36 cellular contexts compared by ENCODE assay signal in the genomic region with DNA sequence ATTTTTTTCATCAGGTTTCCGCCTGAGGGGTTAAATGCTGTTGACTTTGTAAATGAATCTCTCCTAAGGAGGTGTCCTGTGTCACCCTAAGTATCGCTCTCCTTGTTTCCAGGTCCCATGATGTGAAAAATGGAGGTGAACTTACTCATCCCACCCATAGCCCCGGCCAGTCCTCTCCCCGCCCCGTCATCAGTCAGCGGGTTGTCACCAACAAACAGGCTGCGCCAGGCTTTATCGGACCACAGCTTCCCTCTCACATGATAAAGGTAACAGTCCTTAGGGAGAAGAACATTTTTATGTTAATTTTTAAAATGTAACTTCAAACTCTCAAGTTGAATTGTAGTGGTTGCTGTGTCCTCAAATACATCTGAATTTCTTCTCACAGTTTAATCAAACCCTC.
"Had no signal": no experiment of that assay in that cellular context is flagged by ENCODE, and none has a peak within 500 bp of the region (broad histone marks: within the 10 kb centered on the region; RNA-seq: fewer than 3 reads in every experiment).

No MANE protein-coding gene starts in this region.

- FAIRE-seq: bronchial epithelial cell, TTC549 had no signal

- H3K9me3 ChIP-seq: adrenal gland, ascending aorta had no signal

- H3K27me3 ChIP-seq: adrenal gland, ascending aorta, cardiac muscle cell had no signal

- H3K4me1 Mint-ChIP-seq: activated B cell treated with CpG ODN at 0.5 μM for 24 hours; activated naive CD8-positive, alpha-beta T cell treated with anti-CD3 and anti-CD28 coated beads for 36 hours; activated T-helper 17 cell treated with anti-CD3 and anti-CD28 coated beads, Interleukin-2, amount 50 U/mL, for 72 hours; brain; central memory CD8-positive, alpha-beta T cell had no signal

- H3K4me3 ChIP-seq: adrenal gland, ascending aorta, cardiac muscle cell had no signal

- H3K27me3 Mint-ChIP-seq: activated B cell treated with CpG ODN at 0.5 μM for 24 hours; activated CD4-positive, alpha-beta memory T cell treated with anti-CD3 and anti-CD28 coated beads for 36 hours; activated CD4-positive, alpha-beta T cell treated with anti-CD3 and anti-CD28 coated beads, Interleukin-2, amount 10 ng/mL, durations not matched to agents 24 days and 14 days; activated CD8-positive, alpha-beta T cell treated with anti-CD3 and anti-CD28 coated beads for 36 hours; activated naive CD8-positive, alpha-beta T cell treated with anti-CD3 and anti-CD28 coated beads for 36 hours; activated T-helper 17 cell treated with anti-CD3 and anti-CD28 coated beads, Interleukin-2, amount 50 U/mL, for 72 hours; brain; central memory CD8-positive, alpha-beta T cell had no signal

- H3K9me3 Mint-ChIP-seq: activated B cell treated with CpG ODN at 0.5 μM for 24 hours; activated CD4-positive, alpha-beta memory T cell treated with anti-CD3 and anti-CD28 coated beads for 36 hours; activated CD4-positive, alpha-beta T cell treated with anti-CD3 and anti-CD28 coated beads, Interleukin-2, amount 10 ng/mL, durations not matched to agents 24 days and 14 days; activated CD8-positive, alpha-beta T cell treated with anti-CD3 and anti-CD28 coated beads for 36 hours; activated naive CD4-positive, alpha-beta T cell treated with anti-CD3 and anti-CD28 coated beads for 36 hours; activated naive CD4-positive, alpha-beta T cell treated with anti-CD3 and anti-CD28 coated beads, Interleukin-2, amount 50 U/mL, for 72 hours; activated naive CD8-positive, alpha-beta T cell treated with anti-CD3 and anti-CD28 coated beads for 36 hours; activated T-cell treated with anti-CD3 and anti-CD28 coated beads, Interleukin-2, amount 50 U/mL, for 4 hours; activated T-cell treated with anti-CD3 and anti-CD28 coated beads, Interleukin-2, amount 50 U/mL, for 72 hours; activated T-helper 1 cell treated with anti-CD3 and anti-CD28 coated beads, Interleukin-12 subunit alpha, Interleukin-12 subunit beta, Interleukin-2, Interleukin-4 antibody, amounts not matched to agents 30 ng/mL and 10 ng/mL and 1 ng/mL, durations not matched to agents 14 hours and 24 hours and 36 hours; activated T-helper 17 cell treated with anti-CD3 and anti-CD28 coated beads, Interleukin-2, amount 50 U/mL, for 72 hours; brain; central memory CD8-positive, alpha-beta T cell; T-helper 1 cell treated with Interleukin-12 subunit alpha and Interleukin-12 subunit beta and Interleukin-4 antibody, amounts not matched to agents 30 μg/mL and 1 μg/mL, for 36 hours; T-helper 2 cell treated with Interferon-gamma antibody and Interleukin-4, amounts not matched to agents 5 μg/mL and 100 μg/mL, for 36 hours had no signal

- H3K4me1 ChIP-seq: adrenal gland, ascending aorta had no signal

- DNase-seq: activated B cell treated with CpG ODN at 0.5 μM for 24 hours; activated CD4-positive, alpha-beta memory T cell treated with anti-CD3 and anti-CD28 coated beads for 36 hours; activated CD4-positive, alpha-beta T cell treated with anti-CD3 and anti-CD28 coated beads for 4 hours; activated CD4-positive, alpha-beta T cell treated with anti-CD3 and anti-CD28 coated beads, Interleukin-2, amount 10 ng/mL, durations not matched to agents 24 days and 14 days; activated CD4-positive, alpha-beta T cell treated with anti-CD3 and anti-CD28 coated beads, Interleukin-2, amount 50 U/mL, for 1 hour; activated CD4-positive, alpha-beta T cell treated with anti-CD3 and anti-CD28 coated beads, Interleukin-2, amount 50 U/mL, for 4 hours; activated CD4-positive, CD25-positive, alpha-beta regulatory T cell treated with anti-CD3 and anti-CD28 coated beads, Interleukin-2, amount 50 U/mL, for 72 hours; activated CD8-positive, alpha-beta T cell treated with anti-CD3 and anti-CD28 coated beads for 36 hours; activated gamma-delta T cell treated with Interleukin-2 at 50 U/mL for 16 hours; activated naive CD4-positive, alpha-beta T cell; activated naive CD4-positive, alpha-beta T cell treated with anti-CD3 and anti-CD28 coated beads for 36 hours; activated naive CD4-positive, alpha-beta T cell treated with anti-CD3 and anti-CD28 coated beads, Interleukin-2, amount 50 U/mL, for 16 hours; activated naive CD8-positive, alpha-beta T cell treated with anti-CD3 and anti-CD28 coated beads for 36 hours; activated T-cell treated with anti-CD3 and anti-CD28 coated beads for 4 hours; activated T-cell treated with anti-CD3 and anti-CD28 coated beads, Interleukin-2, amount 50 U/mL, for 1 hour; activated T-cell treated with anti-CD3 and anti-CD28 coated beads, Interleukin-2, amount 50 U/mL, for 4 hours; activated T-cell treated with anti-CD3 and anti-CD28 coated beads, Interleukin-2, amount 50 U/mL, for 72 hours; amniotic stem cell; anterior cingulate cortex; caudate nucleus; cerebellar nuclear complex; T-helper 1 cell; T-helper 2 cell; T-helper 9 cell had no signal

- H3K27ac Mint-ChIP-seq: activated B cell treated with CpG ODN at 0.5 μM for 24 hours; activated CD4-positive, alpha-beta memory T cell treated with anti-CD3 and anti-CD28 coated beads for 36 hours; activated CD4-positive, alpha-beta T cell treated with anti-CD3 and anti-CD28 coated beads, Interleukin-2, amount 10 ng/mL, durations not matched to agents 24 days and 14 days; activated CD8-positive, alpha-beta T cell treated with anti-CD3 and anti-CD28 coated beads for 36 hours; activated naive CD4-positive, alpha-beta T cell treated with anti-CD3 and anti-CD28 coated beads for 36 hours; activated naive CD8-positive, alpha-beta T cell treated with anti-CD3 and anti-CD28 coated beads for 36 hours; activated T-cell treated with anti-CD3 and anti-CD28 coated beads, Interleukin-2, amount 50 U/mL, for 72 hours; activated T-helper 1 cell treated with anti-CD3 and anti-CD28 coated beads, Interleukin-12 subunit alpha, Interleukin-12 subunit beta, Interleukin-2, Interleukin-4 antibody, amounts not matched to agents 30 ng/mL and 10 ng/mL and 1 ng/mL, durations not matched to agents 14 hours and 24 hours and 36 hours; activated T-helper 17 cell treated with anti-CD3 and anti-CD28 coated beads, Interleukin-2, amount 50 U/mL, for 72 hours; brain; T-helper 1 cell treated with Interleukin-12 subunit alpha and Interleukin-12 subunit beta and Interleukin-4 antibody, amounts not matched to agents 30 μg/mL and 1 μg/mL, for 36 hours; T-helper 2 cell treated with Interferon-gamma antibody and Interleukin-4, amounts not matched to agents 5 μg/mL and 100 μg/mL, for 36 hours had no signal

- H3K27ac ChIP-seq: adrenal gland, ascending aorta, cardiac muscle cell had no signal

- H3K4me3 Mint-ChIP-seq: activated B cell treated with CpG ODN at 0.5 μM for 24 hours; activated CD4-positive, alpha-beta memory T cell treated with anti-CD3 and anti-CD28 coated beads for 36 hours; activated CD4-positive, alpha-beta T cell treated with anti-CD3 and anti-CD28 coated beads, Interleukin-2, amount 10 ng/mL, durations not matched to agents 24 days and 14 days; activated CD8-positive, alpha-beta T cell treated with anti-CD3 and anti-CD28 coated beads for 36 hours; activated naive CD4-positive, alpha-beta T cell treated with anti-CD3 and anti-CD28 coated beads for 36 hours; activated naive CD8-positive, alpha-beta T cell treated with anti-CD3 and anti-CD28 coated beads for 36 hours; activated T-cell treated with anti-CD3 and anti-CD28 coated beads, Interleukin-2, amount 50 U/mL, for 4 hours; activated T-cell treated with anti-CD3 and anti-CD28 coated beads, Interleukin-2, amount 50 U/mL, for 72 hours; activated T-helper 1 cell treated with anti-CD3 and anti-CD28 coated beads, Interleukin-12 subunit alpha, Interleukin-12 subunit beta, Interleukin-2, Interleukin-4 antibody, amounts not matched to agents 30 ng/mL and 10 ng/mL and 1 ng/mL, durations not matched to agents 14 hours and 24 hours and 36 hours; activated T-helper 17 cell treated with anti-CD3 and anti-CD28 coated beads, Interleukin-2, amount 50 U/mL, for 72 hours; brain; central memory CD8-positive, alpha-beta T cell; T-helper 1 cell treated with Interleukin-12 subunit alpha and Interleukin-12 subunit beta and Interleukin-4 antibody, amounts not matched to agents 30 μg/mL and 1 μg/mL, for 36 hours; T-helper 2 cell treated with Interferon-gamma antibody and Interleukin-4, amounts not matched to agents 5 μg/mL and 100 μg/mL, for 36 hours had no signal

- ATAC-seq: activated CD8-positive, alpha-beta T cell treated with anti-CD3 and anti-CD28 coated beads for 36 hours; activated naive CD4-positive, alpha-beta T cell treated with anti-CD3 and anti-CD28 coated beads, Interleukin-2, amount 50 U/mL, for 72 hours; activated T-cell treated with anti-CD3 and anti-CD28 coated beads, Interleukin-2, amount 50 U/mL, for 4 hours; activated T-cell treated with anti-CD3 and anti-CD28 coated beads, Interleukin-2, amount 50 U/mL, for 72 hours; activated T-helper 17 cell treated with anti-CD3 and anti-CD28 coated beads, Interleukin-2, amount 50 U/mL, for 72 hours had no signal
